8 cellular contexts compared by ENCODE assay signal in the genomic region with DNA sequence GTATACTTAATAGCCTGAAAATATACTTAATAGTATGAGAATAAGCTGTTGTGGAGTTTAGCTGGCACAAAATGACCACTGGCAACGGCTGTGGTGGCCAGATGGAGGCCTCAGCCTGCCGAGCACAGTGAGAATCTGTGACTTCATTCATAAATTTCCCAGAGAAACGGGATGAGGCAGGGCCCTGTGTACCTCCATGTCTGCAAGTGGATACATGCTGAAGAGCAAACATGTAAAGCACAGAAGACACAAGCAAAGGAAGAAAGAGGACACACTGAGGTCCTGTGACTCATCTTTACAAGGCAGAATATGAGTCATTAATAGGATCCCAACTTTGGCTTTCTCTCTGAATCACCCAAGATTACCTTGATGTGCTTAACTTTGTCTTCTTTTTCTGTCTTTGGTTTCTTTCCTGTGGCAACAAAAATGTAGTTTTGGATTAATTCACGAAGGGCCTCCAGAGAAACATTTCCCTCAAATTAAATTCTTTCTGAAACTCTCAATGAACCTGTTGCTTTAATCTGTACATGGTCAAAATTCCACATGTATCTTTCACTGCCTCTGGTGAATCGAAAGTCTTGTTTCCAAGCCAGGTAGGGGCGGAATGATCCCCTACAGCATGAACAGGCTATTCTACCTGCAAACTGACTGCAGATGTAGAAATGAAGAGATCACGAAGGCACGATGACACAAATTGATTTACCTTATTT. TPM values are rescaled to one million over a fixed set of nuclear protein-coding genes. Genes with fewer than 3 reads are reported as not detected.
DNase-seq lines count a peak whose midpoint lies in the region; ATAC-seq, FAIRE-seq and TF ChIP-seq lines count a peak whose summit lies in the region.

No MANE protein-coding gene starts in this region.

- TF ChIP-seq CTCF in ascending aorta (IDR thresholded peaks at IDR 0.05) (no peak), kidney epithelial cell (IDR thresholded peaks at IDR 0.05; ENCODE audit: insufficient read depth, low read length, poor library complexity, severe bottlenecking) (no peak), transverse colon (IDR thresholded peaks at IDR 0.05) (no peak)

- TF ChIP-seq EP300 in transverse colon (IDR thresholded peaks at IDR 0.05; ENCODE audit: low read depth) = no peak

- H3K4me1 ChIP-seq in ascending aorta (no peaks in the 10 kb centered on the region), transverse colon (peaks cover 5 to 45% (median 20%) of the 10 kb centered on the region in 4 donors)

- WGBS in transverse colon (ENCODE audit: low coverage in 1 of 2), 2 donors = 68 to 71% methylated on average over 5 to 8 of the region's 8 CpGs

- intact Hi-C loops in ascending aorta (cut with DNase I) = no loop called here
- intact Hi-C loops in transverse colon (cut with DNase I; ENCODE audit: low total_unique reads) = no loop called here

- H3K27me3 ChIP-seq in ascending aorta = no peaks in the 10 kb centered on the region
- no peaks in the 10 kb centered on the region for H3K27me3 ChIP-seq in kidney epithelial cell (ENCODE audit: control insufficient read depth, insufficient read depth, low read length)
- H3K27me3 ChIP-seq in transverse colon = no peaks in the 10 kb centered on the region

- peak; percentile 47 for ATAC-seq in GM21786 (IDR thresholded peaks at IDR 0.05; ENCODE audit: unreplicated experiment)

- TF ChIP-seq POLR2A in GM12892 (IDR thresholded peaks at IDR 0.05; ENCODE audit: low read depth, low read length) (no peak), transverse colon (IDR thresholded peaks at IDR 0.05) (no peak)

- peaks cover 0 to 6% of the 10 kb centered on the region in 2 donors for H3K9me3 ChIP-seq in ascending aorta
- no peaks in the 10 kb centered on the region for H3K9me3 ChIP-seq in transverse colon

- H3K36me3 ChIP-seq in ascending aorta = peaks cover 14 to 47% of the 10 kb centered on the region in 2 donors
- peaks cover 3% of the 10 kb centered on the region for H3K36me3 ChIP-seq in kidney epithelial cell (ENCODE audit: control insufficient read depth, insufficient read depth, low read length)
- H3K36me3 ChIP-seq in transverse colon = peaks cover 0 to 20% (median 7%) of the 10 kb centered on the region in 4 donors

- H3K27ac ChIP-seq in ascending aorta (peak overlapping the region; percentile 48 to 50), transverse colon (peak overlapping the region; percentile 65 to 76 (median 72))

- peak; percentile 87 for FAIRE-seq in GM12892 (lab: Jason Lieb, UNC)

- DNase-seq in GM12892 (ENCODE audit: insufficient read length) (no peak), M059J (ENCODE audit: low read depth) (peak; percentile 92), ascending aorta (ENCODE audit: low spot score in 2 of 2) (no peak), kidney epithelial cell (ENCODE audit: low read depth) (peak; percentile 61), transverse colon (no peak), NCI-H128 (lab: John Stamatoyannopoulos, UW; ENCODE audit: unreplicated experiment) (no peak), KBM-7 (no peak)

- no peak overlapping the region for H3K4me3 ChIP-seq in ascending aorta
- no peak overlapping the region for H3K4me3 ChIP-seq in kidney epithelial cell (ENCODE audit: low read depth, low read length)
- no peak overlapping the region for H3K4me3 ChIP-seq in transverse colon

- in situ Hi-C loops in transverse colon (cut with MboI; ENCODE audit: low pct_ligation_motif_present in 1 of 4, low pct_unique_long_range_greater_than_20kb in 1 of 4, low sequenced_read_pairs in 3 of 4) = loop anchor here in 3 of 4 donors (25.0 kb wide), 1 partner anchor 119 kb away; no protein-coding TSS in a partner anchor
- in situ Hi-C loops in KBM-7 (cut with MboI; ENCODE audit: low pct_unique_long_range_greater_than_20kb, low sequenced_read_pairs) = no loop called here

RNA-seq across cellular contexts. Expression of gene IRF2, which starts 56.4 kb away (rescaled TPM):
- 68.6 TPM for polyA plus RNA-seq in GM12892 (2012; ENCODE audit: missing spikeins)
- 40.1 and 40.6 TPM in 2 replicates for total RNA-seq in M059J (2014; rRNA removed; shearing (Covaris generic))
- 39.6 TPM for total RNA-seq in ascending aorta
- total RNA-seq in kidney epithelial cell = 30.4 and 36.4 TPM in 2 replicates
- 10 to 100 TPM; 15.3 to 85.3 (median 42.5) TPM for total RNA-seq in transverse colon

Comparison
In these comparisons a context has a peak if more than half of its experiments do, and no peak if none do; other contexts are left out.
1. DNase-seq: peak in M059J (single experiment) and kidney epithelial cell (single experiment); none in GM12892 (single experiment), ascending aorta (0 of 2), transverse colon (single experiment), NCI-H128 (single experiment) and KBM-7 (single experiment).